8 cellular contexts compared by ENCODE assay signal in the genomic region with DNA sequence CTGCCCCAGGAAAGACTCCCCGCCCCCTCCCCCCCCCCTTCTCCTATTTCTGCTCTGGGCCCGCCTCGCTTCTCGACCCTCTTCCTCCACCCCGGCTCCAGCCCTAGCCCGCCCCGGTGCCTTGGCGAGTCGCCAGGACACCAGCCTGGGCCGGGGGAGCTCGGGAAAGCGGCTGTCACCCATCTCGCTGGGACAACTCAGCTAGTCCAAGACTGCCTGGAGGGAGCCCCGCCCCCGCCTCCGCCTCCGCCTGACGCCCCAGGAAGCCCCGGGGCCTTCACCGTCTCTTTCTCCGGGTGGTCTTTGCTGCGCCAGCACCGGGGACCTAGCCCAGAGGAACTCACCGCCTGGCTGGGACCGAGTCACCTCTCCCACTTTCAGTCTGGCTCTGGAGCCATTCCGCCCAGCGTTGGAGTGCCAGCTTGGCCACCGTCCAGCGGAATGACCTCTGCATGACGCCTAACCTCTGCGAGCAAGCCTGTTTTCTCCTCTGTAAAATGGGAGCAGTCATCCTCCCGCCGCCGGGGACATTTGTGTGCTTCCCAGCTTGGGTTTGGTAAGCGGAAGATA. TPM values are rescaled to one million over a fixed set of nuclear protein-coding genes. Genes with fewer than 3 reads are reported as not detected.
A peak's percentile ranks its signal among the peaks of the same experiment; 100 is the strongest.
DNase-seq lines count a peak whose midpoint lies in the region; ATAC-seq and TF ChIP-seq lines count a peak whose summit lies in the region.

No MANE protein-coding gene starts in this region.

- H3K4me3 ChIP-seq in AG10803 (ENCODE audit: low read length) (peak overlapping the region; percentile 61), iPS DF 6.9 (ENCODE audit: low read length) (peak overlapping the region; percentile 43; the same call in 1 of the 2 replicates), skeletal muscle cell (ENCODE audit: low read depth, low read length) (peak overlapping the region; percentile 45)

- no peaks in the 10 kb centered on the region for H3K9me3 Mint-ChIP-seq in activated naive CD8-positive, alpha-beta T cell treated with anti-CD3 and anti-CD28 coated beads, Interleukin-2, amount 50 U/mL, for 24 hours

- H3K27me3 Mint-ChIP-seq in activated naive CD8-positive, alpha-beta T cell treated with anti-CD3 and anti-CD28 coated beads, Interleukin-2, amount 50 U/mL, for 24 hours: peaks cover 14% of the 10 kb centered on the region

- no peak for ATAC-seq in activated naive CD8-positive, alpha-beta T cell treated with anti-CD3 and anti-CD28 coated beads, Interleukin-2, amount 50 U/mL, for 24 hours
- ATAC-seq in HG02973 (IDR thresholded peaks at IDR 0.05; ENCODE audit: unreplicated experiment): no peak

- peak overlapping the region; percentile 78 for H3K4me3 Mint-ChIP-seq in activated naive CD8-positive, alpha-beta T cell treated with anti-CD3 and anti-CD28 coated beads, Interleukin-2, amount 50 U/mL, for 24 hours

- peak; percentile 41 for DNase-seq in AG10803 (ENCODE audit: low read depth)
- peak; percentile 34 for DNase-seq in M059J (ENCODE audit: low read depth)
- no peak for DNase-seq in activated naive CD8-positive, alpha-beta T cell treated with anti-CD3 and anti-CD28 coated beads, Interleukin-2, amount 50 U/mL, for 24 hours
- DNase-seq in iPS DF 6.9 (ENCODE audit: low read depth, low spot score): no peak
- no peak for DNase-seq in skeletal muscle cell (ENCODE audit: low read depth)
- no peak for DNase-seq in G401 (ENCODE audit: low spot score)
- no peak for DNase-seq in superior temporal gyrus (ENCODE audit: extremely low spot score)

- no peaks in the 10 kb centered on the region for H3K9me3 ChIP-seq in iPS DF 6.9 (ENCODE audit: control insufficient read depth, insufficient read depth, low read length)

- H3K27me3 ChIP-seq in iPS DF 6.9 (ENCODE audit: control insufficient read depth, insufficient read depth, low read length): peaks cover 9% of the 10 kb centered on the region; the same call in 1 of the 2 replicates

- WGBS in iPS DF 6.9 (ENCODE audit: insufficient coverage, insufficient read length): no CpG with 5 or more reads among the region's 35 CpGs

- H3K27ac Mint-ChIP-seq in activated naive CD8-positive, alpha-beta T cell treated with anti-CD3 and anti-CD28 coated beads, Interleukin-2, amount 50 U/mL, for 24 hours: no peak overlapping the region

- H3K4me1 ChIP-seq in iPS DF 6.9 (ENCODE audit: control insufficient read depth, insufficient read depth, low read length): peaks cover 7% of the 10 kb centered on the region; the same call in 1 of the 2 replicates

- H3K4me1 Mint-ChIP-seq in activated naive CD8-positive, alpha-beta T cell treated with anti-CD3 and anti-CD28 coated beads, Interleukin-2, amount 50 U/mL, for 24 hours: peaks cover 28% of the 10 kb centered on the region

- H3K36me3 ChIP-seq in iPS DF 6.9 (ENCODE audit: control insufficient read depth, insufficient read depth, low read length): no peaks in the 10 kb centered on the region

- H3K36me3 Mint-ChIP-seq in activated naive CD8-positive, alpha-beta T cell treated with anti-CD3 and anti-CD28 coated beads, Interleukin-2, amount 50 U/mL, for 24 hours (ENCODE audit: low read depth): no peaks in the 10 kb centered on the region

- no peak for TF ChIP-seq CTCF in AG10803 (conservative IDR thresholded peaks at IDR 0.05; ENCODE audit: low read length)

- no peak overlapping the region for H3K27ac ChIP-seq in iPS DF 6.9 (ENCODE audit: low read length)

- in situ Hi-C loops in G401 (cut with HindIII; ENCODE audit: low sequenced_read_pairs): no loop called here

RNA-seq across cellular contexts. Expression of gene ZCCHC24, which starts 1.1 kb away (rescaled TPM):
- 9.8 and 18.2 TPM in 2 replicates for total RNA-seq in M059J (2014; rRNA removed; shearing (Covaris generic))
- 6.8 and 10.8 TPM in 2 replicates for total RNA-seq in G401 (2014; rRNA removed; shearing (Covaris generic))

Comparison
In these comparisons a context has a peak if more than half of its experiments do, and no peak if none do; other contexts are left out.
1. DNase-seq: peak in AG10803 (single experiment) and M059J (single experiment); none in activated naive CD8-positive, alpha-beta T cell treated with anti-CD3 and anti-CD28 coated beads, Interleukin-2, amount 50 U/mL, for 24 hours (single experiment), iPS DF 6.9 (single experiment), skeletal muscle cell (single experiment), G401 (single experiment) and superior temporal gyrus (single experiment).
2. Peak in every context shown above with its lines, with median percentiles within 50 percentile points of each other: H3K4me3 ChIP-seq.